ENCODE assay signal across 17 cellular contexts in genomic region chr18:10078053-10078452, GRCh38.
"Had no signal": no experiment of that assay in that cellular context is flagged by ENCODE, and none has a peak within 500 bp of the region (broad histone marks: within the 10 kb centered on the region; RNA-seq: fewer than 3 reads in every experiment).

No MANE protein-coding gene starts in this region.

- H3K36me3 Mint-ChIP-seq: activated naive CD4-positive, alpha-beta T cell treated with anti-CD3 and anti-CD28 coated beads, Interleukin-2, amount 10 ng/mL, durations not matched to agents 7 days and 5 days had no signal

- H3K27me3 Mint-ChIP-seq: activated naive CD8-positive, alpha-beta T cell treated with anti-CD3 and anti-CD28 coated beads, Interleukin-2, amount 50 U/mL, for 24 hours had no signal

- H3K27me3 ChIP-seq: right atrium auricular region, tibial artery, uterus had no signal

- H3K4me3 ChIP-seq: right atrium auricular region, tibial artery, uterus had no signal

- ATAC-seq: activated CD8-positive, alpha-beta T cell treated with anti-CD3 and anti-CD28 coated beads, Interleukin-2, amount 10 ng/mL, durations not matched to agents 7 days and 5 days; activated naive CD8-positive, alpha-beta T cell treated with anti-CD3 and anti-CD28 coated beads, Interleukin-2, amount 50 U/mL, for 24 hours; activated T-cell treated with anti-CD3 and anti-CD28 coated beads, Interleukin-2, amount 50 U/mL, for 4 hours had no signal

- H3K36me3 ChIP-seq: right atrium auricular region, tibial artery, uterus had no signal

- H3K27ac ChIP-seq: right atrium auricular region, tibial artery, uterus had no signal

- H3K27ac Mint-ChIP-seq: activated CD4-positive, alpha-beta T cell treated with anti-CD3 and anti-CD28 coated beads, Interleukin-2, amount 10 ng/mL, durations not matched to agents 7 days and 5 days; activated CD8-positive, alpha-beta T cell treated with anti-CD3 and anti-CD28 coated beads, Interleukin-2, amount 10 ng/mL, durations not matched to agents 7 days and 5 days; activated naive CD4-positive, alpha-beta T cell treated with anti-CD3 and anti-CD28 coated beads, Interleukin-2, amount 10 ng/mL, durations not matched to agents 7 days and 5 days; activated naive CD8-positive, alpha-beta T cell treated with anti-CD3 and anti-CD28 coated beads, Interleukin-2, amount 50 U/mL, for 24 hours; natural killer cell treated with Interleukin-12 subunit alpha and Interleukin-12 subunit beta and Interleukin-15 and Interleukin-18, amount 100 ng/mL, for 72 hours; progenitor cell of endocrine pancreas had no signal

- H3K4me3 Mint-ChIP-seq: activated CD4-positive, alpha-beta T cell treated with anti-CD3 and anti-CD28 coated beads, Interleukin-2, amount 10 ng/mL, durations not matched to agents 7 days and 5 days; activated CD8-positive, alpha-beta T cell treated with anti-CD3 and anti-CD28 coated beads, Interleukin-2, amount 10 ng/mL, durations not matched to agents 7 days and 5 days; activated naive CD4-positive, alpha-beta T cell treated with anti-CD3 and anti-CD28 coated beads, Interleukin-2, amount 10 ng/mL, durations not matched to agents 7 days and 5 days; activated naive CD8-positive, alpha-beta T cell treated with anti-CD3 and anti-CD28 coated beads, Interleukin-2, amount 50 U/mL, for 24 hours; activated T-cell treated with anti-CD3 and anti-CD28 coated beads, Interleukin-2, amount 50 U/mL, for 4 hours; natural killer cell treated with Interleukin-12 subunit alpha and Interleukin-12 subunit beta and Interleukin-15 and Interleukin-18, amount 100 ng/mL, for 72 hours had no signal

- DNase-seq: activated CD4-positive, alpha-beta T cell treated with anti-CD3 and anti-CD28 coated beads, Interleukin-2, amount 10 ng/mL, durations not matched to agents 7 days and 5 days; activated CD8-positive, alpha-beta T cell treated with anti-CD3 and anti-CD28 coated beads, Interleukin-2, amount 10 ng/mL, durations not matched to agents 7 days and 5 days; activated naive CD4-positive, alpha-beta T cell treated with anti-CD3 and anti-CD28 coated beads, Interleukin-2, amount 10 ng/mL, durations not matched to agents 7 days and 5 days; activated naive CD8-positive, alpha-beta T cell treated with anti-CD3 and anti-CD28 coated beads, Interleukin-2, amount 50 U/mL, for 24 hours; activated T-cell treated with anti-CD3 and anti-CD28 coated beads, Interleukin-2, amount 50 U/mL, for 4 hours; anterior cingulate cortex; cortex of kidney; mesendoderm; occipital lobe; stimulated activated naive CD8-positive, alpha-beta T cell treated with anti-CD3 and anti-CD28 coated beads, Interleukin-15, Interleukin-2, amounts not matched to agents 100 U/mL and 50 U/mL, for 24 hours; substantia nigra; T1000; tibial artery; uterus had no signal

- H3K9me3 ChIP-seq: uterus had no signal

- H3K4me1 ChIP-seq: right atrium auricular region, tibial artery, uterus had no signal
